ENCODE assay signal across 12 cellular contexts in the genomic region with DNA sequence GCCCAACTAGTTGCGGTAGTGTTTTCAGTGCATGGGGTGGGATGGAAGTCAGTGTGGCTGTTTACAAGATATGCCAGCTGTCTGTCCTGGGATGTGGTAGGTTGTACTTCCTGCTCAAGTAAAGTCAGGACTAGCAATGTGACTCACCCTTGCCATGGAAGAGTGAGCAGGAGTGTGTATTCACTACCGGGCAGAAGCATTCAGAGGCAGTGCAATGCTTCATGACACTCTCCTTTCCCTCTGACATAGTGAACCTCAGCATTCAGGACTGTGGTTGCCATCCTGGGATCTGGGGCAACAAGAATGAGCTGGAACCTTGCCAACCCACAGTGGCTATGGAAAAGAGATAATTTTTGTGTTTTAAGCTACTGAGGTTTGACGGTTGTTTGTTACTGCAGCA.
DNase-seq lines count a peak whose midpoint lies in the region; ATAC-seq and TF ChIP-seq lines count a peak whose summit lies in the region.
"Had no signal": no experiment of that assay in that cellular context is flagged by ENCODE, and none has a peak within 500 bp of the region (broad histone marks: within the 10 kb centered on the region; RNA-seq: fewer than 3 reads in every experiment).

No MANE protein-coding gene starts in this region.

- POLR2A ChIA-PET in CD4-positive, alpha-beta memory T cell (lab: Charles Lee; ENCODE audit: partially characterized antibody): no interaction called here

- no peaks in the 10 kb centered on the region for H3K4me1 Mint-ChIP-seq in CD4-positive, alpha-beta memory T cell
- H3K4me1 Mint-ChIP-seq: neural crest cell had no signal

- peaks cover 2 to 7% of the 10 kb centered on the region in 2 donors for H3K27me3 Mint-ChIP-seq in CD4-positive, alpha-beta memory T cell

- ATAC-seq in GM18511 (IDR thresholded peaks at IDR 0.05; ENCODE audit: unreplicated experiment) (peak; percentile 76), HG02870 (IDR thresholded peaks at IDR 0.05; ENCODE audit: unreplicated experiment) (peak; percentile 83)
- ATAC-seq: body of pancreas had no signal

- intact Hi-C loops in CD4-positive, alpha-beta memory T cell (cut with micrococcal nuclease): no loop called here

- H3K36me3 ChIP-seq in osteoblast (ENCODE audit: insufficient read depth, low read length): no peaks in the 10 kb centered on the region
- no peaks in the 10 kb centered on the region for H3K36me3 ChIP-seq in CD4-positive, alpha-beta memory T cell (ENCODE audit: insufficient read depth, low read length)

- H4K20me1 ChIP-seq in osteoblast (ENCODE audit: insufficient read depth, low read length): no peaks in the 10 kb centered on the region

- H3K79me2 ChIP-seq in osteoblast (ENCODE audit: insufficient read depth, low read length): no peaks in the 10 kb centered on the region

- TF ChIP-seq CTCF in osteoblast (IDR thresholded peaks at IDR 0.05; ENCODE audit: extremely low read depth, low read depth, low read length): no peak

- H3K4me1 ChIP-seq in osteoblast (ENCODE audit: insufficient read depth, low read length): peaks cover 6% of the 10 kb centered on the region
- H3K4me1 ChIP-seq in CD4-positive, alpha-beta memory T cell (ENCODE audit: insufficient read depth, low read length): no peaks in the 10 kb centered on the region
- H3K4me1 ChIP-seq: body of pancreas had no signal

- H3K9me3 ChIP-seq in osteoblast (ENCODE audit: low read depth, low read length): no peaks in the 10 kb centered on the region
- no peaks in the 10 kb centered on the region for H3K9me3 ChIP-seq in CD4-positive, alpha-beta memory T cell (ENCODE audit: control insufficient read depth in 1 of 2, low read length in 2 of 2)
- H3K9me3 ChIP-seq: body of pancreas had no signal

- no peaks in the 10 kb centered on the region for H3K36me3 Mint-ChIP-seq in CD4-positive, alpha-beta memory T cell

- CTCF ChIA-PET in CD4-positive, alpha-beta memory T cell (lab: Charles Lee; ENCODE audit: partially characterized antibody): interaction anchor here (0.7 kb wide), 1 partner anchor 26 kb away, joined by 3 read pairs; no protein-coding TSS in a partner anchor

- no peak overlapping the region for H3K4me2 ChIP-seq in osteoblast (ENCODE audit: insufficient read depth, low read length)

- peak overlapping the region; percentile 26 for H2AFZ ChIP-seq in osteoblast (ENCODE audit: low read length)

- DNase-seq in amniotic epithelial cell (ENCODE audit: low read depth) (peak; percentile 89), osteoblast (ENCODE audit: insufficient read length, low spot score, missing footprints) (peak; percentile 92), NCI-H1105 (lab: John Stamatoyannopoulos, UW) (no peak), NCI-H510A (lab: John Stamatoyannopoulos, UW) (no peak), ureter (ENCODE audit: low spot score) (no peak)
- DNase-seq in CD4-positive, alpha-beta memory T cell: no peak
- DNase-seq: activated CD4-positive, alpha-beta T cell treated with anti-CD3 and anti-CD28 coated beads, Interleukin-2, amount 50 U/mL, for 1 hour; body of pancreas; NCI-H1092 treated with DMSO at 0.1 percent for 48 hours had no signal

- H3K4me3 Mint-ChIP-seq in CD4-positive, alpha-beta memory T cell: no peak overlapping the region
- H3K4me3 Mint-ChIP-seq: neural crest cell had no signal

- no peak overlapping the region for H3K27ac ChIP-seq in osteoblast (ENCODE audit: low read depth, low read length)
- no peak overlapping the region for H3K27ac ChIP-seq in CD4-positive, alpha-beta memory T cell (ENCODE audit: low read depth, low read length)
- H3K27ac ChIP-seq: body of pancreas had no signal

- no peaks in the 10 kb centered on the region for H3K27me3 ChIP-seq in osteoblast (ENCODE audit: insufficient read depth, low read length)
- H3K27me3 ChIP-seq in CD4-positive, alpha-beta memory T cell (ENCODE audit: insufficient read depth, low read length): no peaks in the 10 kb centered on the region
- H3K27me3 ChIP-seq: body of pancreas had no signal

- no peaks in the 10 kb centered on the region for H3K9me3 Mint-ChIP-seq in CD4-positive, alpha-beta memory T cell
- H3K9me3 Mint-ChIP-seq: neural crest cell had no signal

- no peak overlapping the region for H3K27ac Mint-ChIP-seq in CD4-positive, alpha-beta memory T cell

- H3K4me3 ChIP-seq in osteoblast (ENCODE audit: insufficient read depth, low read length): no peak overlapping the region
- H3K4me3 ChIP-seq in CD4-positive, alpha-beta memory T cell (ENCODE audit: low read length in 2 of 2): no peak overlapping the region
- H3K4me3 ChIP-seq: body of pancreas had no signal

Comparison
In these comparisons a context has a peak if more than half of its experiments do, and no peak if none do; other contexts are left out.
1. DNase-seq: peak in amniotic epithelial cell (single experiment) and osteoblast (single experiment); none in CD4-positive, alpha-beta memory T cell (0 of 5), NCI-H1105 (single experiment), NCI-H510A (single experiment) and ureter (single experiment).